ENCODE assay signal across 11 cellular contexts in genomic region chr18:57427429-57428181, GRCh38. TPM values are rescaled to one million over a fixed set of nuclear protein-coding genes. Genes with fewer than 3 reads are reported as not detected.
DNase-seq lines count a peak whose midpoint lies in the region; ATAC-seq, FAIRE-seq and TF ChIP-seq lines count a peak whose summit lies in the region.
"Had no signal": no experiment of that assay in that cellular context is flagged by ENCODE, and none has a peak within 500 bp of the region (broad histone marks: within the 10 kb centered on the region; RNA-seq: fewer than 3 reads in every experiment).

No MANE protein-coding gene starts in this region.

- peaks cover 79% of the 10 kb centered on the region for H3K27me3 ChIP-seq in HUES48 (ENCODE audit: control insufficient read depth, insufficient read depth, low read length)
- peaks cover 82% of the 10 kb centered on the region for H3K27me3 ChIP-seq in ectodermal cell (ENCODE audit: control insufficient read depth, insufficient read depth, low read length, poor library complexity, severe bottlenecking)
- H3K27me3 ChIP-seq in HepG2 (ENCODE audit: control insufficient read depth in 1 of 2, insufficient read depth in 2 of 2, low read length in 2 of 2): no peaks in the 10 kb centered on the region
- peaks cover 94% of the 10 kb centered on the region for H3K27me3 ChIP-seq in smooth muscle cell (ENCODE audit: low read depth)
- H3K27me3 ChIP-seq in dorsolateral prefrontal cortex: peaks cover 22 to 99% (median 73%) of the 10 kb centered on the region in 45 donors

- no peak for TF ChIP-seq EP300 in HepG2 (IDR thresholded peaks at IDR 0.05; ENCODE audit: low read depth in 2 of 2, low read length in 2 of 2)
- no peak for TF ChIP-seq EP300 in HepG2 (CRISPR knock-in tag; IDR thresholded peaks at IDR 0.05; ENCODE audit: borderline replicate concordance)

- H3K4me1 ChIP-seq in HUES48 (ENCODE audit: control insufficient read depth, insufficient read depth, low read length): peaks cover 41% of the 10 kb centered on the region
- peaks cover 34% of the 10 kb centered on the region for H3K4me1 ChIP-seq in ectodermal cell (ENCODE audit: control insufficient read depth, insufficient read depth, low read length)
- H3K4me1 ChIP-seq in HepG2 (ENCODE audit: insufficient read depth, low read length): peaks cover 28% of the 10 kb centered on the region
- H3K4me1 ChIP-seq in smooth muscle cell (ENCODE audit: low read depth): peaks cover 33% of the 10 kb centered on the region

- BruUV-seq in HepG2 (replicated peaks; lab: Mats Ljungman, UMichigan): no TSS peak

- H3K9me3 ChIP-seq in HUES48 (ENCODE audit: control insufficient read depth, insufficient read depth, low read length) (no peaks in the 10 kb centered on the region), ectodermal cell (ENCODE audit: control insufficient read depth, low read length) (no peaks in the 10 kb centered on the region), HepG2 (ENCODE audit: low read length) (no peaks in the 10 kb centered on the region), smooth muscle cell (replicated peaks; ENCODE audit: low read depth) (no peaks in the 10 kb centered on the region)

- no peak for TF ChIP-seq CTCF in HepG2 (CRISPR knock-in tag; IDR thresholded peaks at IDR 0.05)
- no peak for TF ChIP-seq CTCF in smooth muscle cell (IDR thresholded peaks at IDR 0.05; ENCODE audit: borderline replicate concordance, insufficient read depth, poor library complexity, severe bottlenecking)
- no peak for TF ChIP-seq CTCF in dorsolateral prefrontal cortex (IDR thresholded peaks at IDR 0.05 in 54 of 56, conservative IDR thresholded peaks at IDR 0.05 in 2 of 56; ENCODE audit: low read depth in 1 of 56, partially characterized antibody in 56 of 56)

- no peak overlapping the region for H3K4me2 ChIP-seq in HepG2 (ENCODE audit: low read depth, low read length)
- H3K4me2 ChIP-seq in smooth muscle cell: peak overlapping the region; percentile 63

- H3K9ac ChIP-seq in HUES48 (ENCODE audit: low read depth, low read length) (peak overlapping the region; percentile 71), HepG2 (ENCODE audit: insufficient read depth, low read depth, low read length) (no peak overlapping the region), smooth muscle cell (ENCODE audit: low read depth) (no peak overlapping the region)

- H4K20me1 ChIP-seq in HepG2 (ENCODE audit: insufficient read depth, low read length) (no peaks in the 10 kb centered on the region), smooth muscle cell (ENCODE audit: low read depth) (no peaks in the 10 kb centered on the region)

- no peak; the same call in 2 of the 3 replicates for ATAC-seq in HepG2

- 5% methylated on average over 78 of the region's 78 CpGs for WGBS in ectodermal cell, 2 experiments
- WGBS in HepG2 (ENCODE audit: low lambda C conversion rate): 94% methylated on average over 31 of the region's 78 CpGs
- WGBS in smooth muscle cell (ENCODE audit: low lambda C conversion rate): 19% methylated on average over 40 of the region's 78 CpGs

- H3K27ac ChIP-seq in HUES48 (ENCODE audit: low read depth, low read length) (no peak overlapping the region), ectodermal cell (ENCODE audit: insufficient read depth, low read depth, low read length, poor library complexity, severe bottlenecking) (no peak overlapping the region), HepG2 (ENCODE audit: extremely low read length, insufficient read depth, low read length) (no peak overlapping the region), smooth muscle cell (ENCODE audit: low read depth) (no peak overlapping the region), dorsolateral prefrontal cortex (no peak overlapping the region)

- no peak for TF ChIP-seq POLR2A in HepG2 (IDR thresholded peaks at IDR 0.05; ENCODE audit: insufficient read depth in 1 of 2, low read depth in 2 of 2, low read length in 2 of 2)

- H3F3A ChIP-seq in smooth muscle cell (ENCODE audit: low read depth): no peaks in the 10 kb centered on the region

- in situ Hi-C loops in HepG2 (cut with HindIII; ENCODE audit: extremely low pct_ligation_motif_present, low pct_unique_long_range_greater_than_20kb): no loop called here

- peak overlapping the region; percentile 64 for H3K4me3 ChIP-seq in HUES48 (ENCODE audit: low read depth, low read length)
- H3K4me3 ChIP-seq in ectodermal cell (ENCODE audit: insufficient read depth, low read depth, low read length): peak overlapping the region; percentile 29
- H3K4me3 ChIP-seq in HepG2 (replicated peaks in 1 of 3; ENCODE audit: insufficient read depth in 1 of 3, low read depth in 2 of 3, low read length in 3 of 3): no peak overlapping the region
- H3K4me3 ChIP-seq in smooth muscle cell: peak overlapping the region; percentile 34
- H3K4me3 ChIP-seq in dorsolateral prefrontal cortex: peak overlapping the region in 24 of 59 donors; percentile 6 to 45 (median 23)

- POLR2A ChIA-PET in HepG2 (lab: Yijun Ruan, JAX): no interaction called here

- H2AFZ ChIP-seq in HepG2 (ENCODE audit: low read length): no peak overlapping the region
- no peak overlapping the region for H2AFZ ChIP-seq in smooth muscle cell (ENCODE audit: low read depth)

- intact Hi-C loops in HepG2 (cut with micrococcal nuclease; ENCODE audit: unreplicated experiment) (no loop called here), dorsolateral prefrontal cortex (cut with DNase I) (no loop called here)

- TF ChIP-seq RAD21 in HepG2 (CRISPR knock-in tag; IDR thresholded peaks at IDR 0.05): no peak

- FAIRE-seq in HepG2 (lab: Jason Lieb, UNC): no peak

- H3K79me2 ChIP-seq in HepG2 (ENCODE audit: insufficient read depth, low read length): no peaks in the 10 kb centered on the region
- H3K79me2 ChIP-seq in smooth muscle cell (ENCODE audit: low read depth): no peaks in the 10 kb centered on the region

- no peak for DNase-seq in HepG2 (ENCODE audit: low spot score)
- DNase-seq in smooth muscle cell (lab: John Stamatoyannopoulos, UW; ENCODE audit: unreplicated experiment): no peak
- no peak for DNase-seq in dorsolateral prefrontal cortex
- DNase-seq in NCI-H2107 (lab: John Stamatoyannopoulos, UW): no peak
- DNase-seq in NCI-H2196 (lab: John Stamatoyannopoulos, UW; ENCODE audit: unreplicated experiment): no peak
- DNase-seq in NCI-H526 treated with DMSO at 0.1 percent for 48 hours (lab: John Stamatoyannopoulos, UW): no peak
- DNase-seq: activated CD4-positive, CD25-positive, alpha-beta regulatory T cell treated with anti-CD3 and anti-CD28 coated beads, Interleukin-2, amount 50 U/mL, for 72 hours; NCI-H2029; RPMI8226 had no signal

- CTCF ChIA-PET in HepG2 (lab: Yijun Ruan, JAX; ENCODE audit: low intra/inter-chr PET ratio, low total read pairs): no interaction called here

- H3K36me3 ChIP-seq in HUES48 (ENCODE audit: control insufficient read depth, insufficient read depth, low read length) (no peaks in the 10 kb centered on the region), ectodermal cell (ENCODE audit: control insufficient read depth, insufficient read depth, low read length) (no peaks in the 10 kb centered on the region), HepG2 (replicated peaks in 1 of 2; ENCODE audit: control insufficient read depth in 1 of 2, insufficient read depth in 2 of 2, low read length in 2 of 2) (no peaks in the 10 kb centered on the region), smooth muscle cell (ENCODE audit: low read depth) (no peaks in the 10 kb centered on the region)

RNA-seq across cellular contexts. Expression of gene ONECUT2, which starts 7.6 kb away (rescaled TPM):
- polyA plus RNA-seq in ectodermal cell (2013, experiment 1 of 4): 2.0 TPM
- polyA plus RNA-seq in ectodermal cell (2013, experiment 2 of 4): 1.6 TPM
- polyA plus RNA-seq in ectodermal cell (2013, experiment 3 of 4): 1.8 TPM
- 2.7 TPM for polyA plus RNA-seq in ectodermal cell (2013, experiment 4 of 4)
- total RNA-seq in HepG2 (2016; rRNA removed; fragmentation: Illumina TruSeq; extraction: Trizol) (3.0 and 6.2 TPM in 2 replicates), smooth muscle cell (0.04 TPM in 1 of 2 replicates, not detected in the other), dorsolateral prefrontal cortex (10 to 100 TPM in 1 of 120 experiments, 1 to 10 TPM in 115, under 1 TPM in 4; 0.25 to 10.4 (median 3.1) TPM)
- total RNA-seq in HepG2 (2016; cell fraction: cytosol; rRNA removed; fragmentation: Illumina TruSeq; extraction: Trizol; ENCODE audit: low read depth): 0.30 and 0.35 TPM in 2 replicates
- 2.5 and 5.8 TPM in 2 replicates for total RNA-seq in HepG2 (2016; cell fraction: insoluble cytoplasmic fraction; rRNA removed; fragmentation: Illumina TruSeq; extraction: Trizol)
- 2.0 and 2.3 TPM in 2 replicates for total RNA-seq in HepG2 (2016; cell fraction: membrane; rRNA removed; fragmentation: Illumina TruSeq; extraction: Trizol)
- 7.8 and 8.6 TPM in 2 replicates for total RNA-seq in HepG2 (2016; cell fraction: nucleus; rRNA removed; fragmentation: Illumina TruSeq; extraction: Trizol)
- polyA plus RNA-seq in HepG2 (2011; rRNA removed) (3.2 and 3.7 TPM in 2 replicates), smooth muscle cell (not detected in 2 replicates)
- polyA plus RNA-seq in HepG2 (2011; cell fraction: cytosol; rRNA removed): 0.94 and 2.0 TPM in 2 replicates
- 5.2 and 8.5 TPM in 2 replicates for polyA plus RNA-seq in HepG2 (2011; cell fraction: nucleus; rRNA removed)
- 5.7 and 6.4 TPM in 2 replicates for polyA plus RNA-seq in HepG2 (2012)
- 0.16 and 0.31 TPM in 2 replicates for polyA plus RNA-seq in HepG2 (2016; cell fraction: cytosol; fragmentation: Illumina TruSeq; extraction: Trizol; ENCODE audit: low read depth)
- 3.3 TPM in 2 replicates for polyA plus RNA-seq in HepG2 (2016; cell fraction: insoluble cytoplasmic fraction; fragmentation: Illumina TruSeq; extraction: Trizol; ENCODE audit: low read depth)
- polyA plus RNA-seq in HepG2 (2016; cell fraction: membrane; fragmentation: Illumina TruSeq; extraction: Trizol; ENCODE audit: low read depth): 0.70 and 0.78 TPM in 2 replicates
- 8.3 and 9.1 TPM in 2 replicates for polyA plus RNA-seq in HepG2 (2016; cell fraction: nucleus; fragmentation: Illumina TruSeq; extraction: Trizol; ENCODE audit: insufficient read depth, low read depth)
- polyA minus RNA-seq in HepG2 (2011; rRNA and poly(A)+ RNA removed; ENCODE audit: low replicate concordance): 3.8 and 10.8 TPM in 2 replicates
- 4.7 and 7.6 TPM in 2 replicates for polyA minus RNA-seq in HepG2 (2011; cell fraction: cytosol; rRNA and poly(A)+ RNA removed)
- 13.3 and 20.5 TPM in 2 replicates for polyA minus RNA-seq in HepG2 (2011; cell fraction: nucleus; rRNA and poly(A)+ RNA removed)

Comparison
In these comparisons a context has a peak if more than half of its experiments do, and no peak if none do; other contexts are left out.
1. H3K4me3 ChIP-seq: peak in HUES48 (single experiment), ectodermal cell (single experiment) and smooth muscle cell (single experiment); none in HepG2 (0 of 3).